8 cellular contexts compared by ENCODE assay signal in genomic region chr6:110878751-110879539, GRCh38. TPM values are rescaled to one million over a fixed set of nuclear protein-coding genes. Genes with fewer than 3 reads are reported as not detected.
DNase-seq lines count a peak whose midpoint lies in the region; ATAC-seq and TF ChIP-seq lines count a peak whose summit lies in the region.

No MANE protein-coding gene starts in this region.

- peak overlapping the region; percentile 19 to 32 for H3K4me3 ChIP-seq in CD4-positive, alpha-beta memory T cell (ENCODE audit: low read length in 2 of 2)
- H3K4me3 ChIP-seq in HCT116 (replicated peaks in 1 of 2; ENCODE audit: low read depth in 1 of 2, low read length in 2 of 2) (no peak overlapping the region), epithelial cell of proximal tubule (ENCODE audit: low read depth, low read length) (peak overlapping the region; percentile 91)

- H3K36me3 ChIP-seq in CD4-positive, alpha-beta memory T cell (ENCODE audit: insufficient read depth, low read length), result no peaks in the 10 kb centered on the region
- H3K36me3 ChIP-seq in HCT116 (ENCODE audit: control insufficient read depth in 1 of 2, insufficient read depth in 2 of 2, low read length in 2 of 2), result peaks cover 0 to 6% of the 10 kb centered on the region in 2 experiments; a peak in 1 of 4 replicates

- H3K9ac ChIP-seq in HCT116 (ENCODE audit: low read length), result no peak overlapping the region

- H3K27me3 ChIP-seq in CD4-positive, alpha-beta memory T cell (ENCODE audit: insufficient read depth, low read length), result no peaks in the 10 kb centered on the region
- H3K27me3 ChIP-seq in HCT116 (ENCODE audit: insufficient read depth, low read length), result no peaks in the 10 kb centered on the region

- H3K27me3 Mint-ChIP-seq in CD4-positive, alpha-beta memory T cell, result no peaks in the 10 kb centered on the region

- ATAC-seq in HCT116 (no peak), GM19463 (IDR thresholded peaks at IDR 0.05; ENCODE audit: unreplicated experiment) (no peak), GM18909 (IDR thresholded peaks at IDR 0.05; ENCODE audit: poor library complexity, unreplicated experiment) (no peak)

- DNase-seq in CD4-positive, alpha-beta memory T cell, result peak; percentile 33 to 52 (median 42)
- no peak for DNase-seq in HCT116 (ENCODE audit: low read depth, low spot score)
- DNase-seq in epithelial cell of proximal tubule (ENCODE audit: low read depth), result no peak
- peak in 34 of 56 donors; percentile 4 to 57 (median 17) for DNase-seq in nucleus accumbens (lab: John Stamatoyannopoulos, UW)
- DNase-seq in DMS53 treated with DMSO at 0.1 percent for 48 hours (lab: John Stamatoyannopoulos, UW; ENCODE audit: unreplicated experiment), result no peak

- H2AFZ ChIP-seq in HCT116 (ENCODE audit: low read depth, low read length, poor library complexity, severe bottlenecking), result no peak overlapping the region

- H3K9me3 ChIP-seq in CD4-positive, alpha-beta memory T cell (ENCODE audit: control insufficient read depth in 1 of 2, low read length in 2 of 2), result no peaks in the 10 kb centered on the region
- H3K9me3 ChIP-seq in HCT116 (ENCODE audit: control insufficient read depth in 1 of 2, insufficient read depth in 1 of 2, low read depth in 1 of 2, low read length in 2 of 2), result no peaks in the 10 kb centered on the region

- peaks cover 95% of the 10 kb centered on the region for H3K79me2 ChIP-seq in HCT116 (ENCODE audit: insufficient read depth, low read length)

- TF ChIP-seq POLR2A in HCT116 (IDR thresholded peaks at IDR 0.05; ENCODE audit: borderline replicate concordance, extremely low read depth, insufficient read depth, insufficient read length), result no peak

- peaks cover 0 to 5% (median 0%) of the 10 kb centered on the region in 8 donors for H3K9me3 Mint-ChIP-seq in CD4-positive, alpha-beta memory T cell

- POLR2A ChIA-PET in CD4-positive, alpha-beta memory T cell (lab: Charles Lee; ENCODE audit: partially characterized antibody), result interaction anchor here (0.8 to 8.7 kb wide), 9 partner anchors 9 to 197 kb away, joined by 3 to 535 read pairs (median 5); partner anchors contain the start of genes CDK19, GTF3C6 and RPF2
- POLR2A ChIA-PET in HCT116 (lab: Charles Lee), result interaction anchor here (0.7 kb wide), 1 partner anchor 350 kb away, joined by 3 read pairs; no protein-coding TSS in a partner anchor

- peak overlapping the region; percentile 25 for H3K27ac ChIP-seq in CD4-positive, alpha-beta memory T cell (ENCODE audit: low read depth, low read length)
- no peak overlapping the region for H3K27ac ChIP-seq in HCT116 (ENCODE audit: low read depth, low read length)
- peak overlapping the region; percentile 100 for H3K27ac ChIP-seq in VCaP

- H3K27ac Mint-ChIP-seq in CD4-positive, alpha-beta memory T cell, result peak overlapping the region; percentile 32 to 94 (median 82)

- peaks cover 72% of the 10 kb centered on the region for H3K4me1 ChIP-seq in CD4-positive, alpha-beta memory T cell (ENCODE audit: insufficient read depth, low read length)
- H3K4me1 ChIP-seq in HCT116 (ENCODE audit: control insufficient read depth in 1 of 2, insufficient read depth in 2 of 2, low read length in 2 of 2), result peaks cover 14 to 47% of the 10 kb centered on the region in 2 experiments

- TF ChIP-seq RAD21 in HCT116 (IDR thresholded peaks at IDR 0.05; ENCODE audit: low read depth), result peak; percentile 38; the same call in 1 of the 2 replicates

- H3K9me2 ChIP-seq in HCT116 (ENCODE audit: insufficient read depth), result no peaks in the 10 kb centered on the region

- RAD21 ChIA-PET in HCT116 (lab: Charles Lee; ENCODE audit: low non-redundant PET in 1 of 2, low total read pairs in 2 of 2, uncharacterized antibody in 2 of 2, unreplicated experiment in 2 of 2), result interaction anchor here in 1 of 2 experiments (0.6 kb wide), 1 partner anchor 17 kb away, joined by 3 read pairs; no protein-coding TSS in a partner anchor

- H3K36me3 Mint-ChIP-seq in CD4-positive, alpha-beta memory T cell, result peaks cover 0 to 15% of the 10 kb centered on the region in 2 donors

- peak; percentile 16 to 52 (median 41); a peak in 3 of 6 replicates for TF ChIP-seq CTCF in HCT116 (IDR thresholded peaks at IDR 0.05 in 2 of 3, conservative IDR thresholded peaks at IDR 0.05 in 1 of 3; ENCODE audit: borderline replicate concordance in 1 of 3, insufficient read depth in 1 of 3, low read depth in 2 of 3, low read length in 2 of 3)
- peak; percentile 72 for TF ChIP-seq CTCF in VCaP (conservative IDR thresholded peaks at IDR 0.05)
- TF ChIP-seq CTCF in epithelial cell of proximal tubule (conservative IDR thresholded peaks at IDR 0.05; ENCODE audit: low read depth, low read length), result peak; percentile 76

- CTCF ChIA-PET in CD4-positive, alpha-beta memory T cell (lab: Charles Lee; ENCODE audit: partially characterized antibody), result interaction anchor here (0.7 to 9.0 kb wide), 25 partner anchors 9 to 1114 kb away, joined by 3 to 102 read pairs (median 4); partner anchors contain the start of genes CDK19 and GTF3C6
- CTCF ChIA-PET in HCT116 (lab: Charles Lee), result interaction anchor here (1.1 to 1.9 kb wide), 2 partner anchors 9 to 197 kb away, joined by 3 to 8 read pairs; no protein-coding TSS in a partner anchor

- H3K4me1 Mint-ChIP-seq in CD4-positive, alpha-beta memory T cell, result peaks cover 57 to 91% (median 68%) of the 10 kb centered on the region in 4 donors

- BruUV-seq in HCT116 (replicated peaks; lab: Mats Ljungman, UMichigan), result no TSS peak

- peaks cover 76% of the 10 kb centered on the region for H4K20me1 ChIP-seq in HCT116 (ENCODE audit: insufficient read depth)

- H3K4me2 ChIP-seq in HCT116 (ENCODE audit: low read length), result peak overlapping the region; percentile 3; the same call in 1 of the 2 replicates

- peak overlapping the region; percentile 71 to 94 (median 89) for H3K4me3 Mint-ChIP-seq in CD4-positive, alpha-beta memory T cell

- intact Hi-C loops in CD4-positive, alpha-beta memory T cell (cut with micrococcal nuclease), result loop anchor here (1.0 to 10.0 kb wide), 5 partner anchors 70 to 606 kb away; partner anchors contain the start of gene REV3L
- intact Hi-C loops in HCT116 (cut with micrococcal nuclease), result loop anchor here (5.0 kb wide), 2 partner anchors 177 to 352 kb away; no protein-coding TSS in a partner anchor

TF ChIP-seq in HCT116, 20 proteins besides CTCF, POLR2A, EP300 and RAD21 (continues in another document):
- TF ChIP-seq REST (IDR thresholded peaks at IDR 0.05; ENCODE audit: low read depth), result no peak
- no peak for TF ChIP-seq ZNF274 (IDR thresholded peaks at IDR 0.05; ENCODE audit: low read depth, low read length)
- no peak for TF ChIP-seq SRF (IDR thresholded peaks at IDR 0.05; ENCODE audit: low read depth)
- no peak for TF ChIP-seq EGR1 (IDR thresholded peaks at IDR 0.05; ENCODE audit: low read depth)
- no peak for TF ChIP-seq ZBTB33 (IDR thresholded peaks at IDR 0.05; ENCODE audit: extremely low read depth, insufficient replicate concordance, low read length)
- TF ChIP-seq EZH2 (IDR thresholded peaks at IDR 0.05), result no peak
- TF ChIP-seq YY1 (IDR thresholded peaks at IDR 0.05; ENCODE audit: extremely low read depth, insufficient replicate concordance, low read depth, low read length), result no peak
- no peak for TF ChIP-seq CEBPB (IDR thresholded peaks at IDR 0.05; ENCODE audit: low read depth)
- TF ChIP-seq SIN3A (IDR thresholded peaks at IDR 0.05; ENCODE audit: low read depth), result no peak
- no peak for TF ChIP-seq ATF3 (IDR thresholded peaks at IDR 0.05)

RNA-seq across cellular contexts. Expression of gene AMD1, which starts 4.4 kb away (rescaled TPM):
- 10 to 100 TPM; 62.2 to 63.1 TPM for total RNA-seq in CD4-positive, alpha-beta memory T cell
- 10 to 100 TPM; 53.6 to 63.8 TPM for polyA plus RNA-seq in CD4-positive, alpha-beta memory T cell
- 71.4 TPM for total RNA-seq in HCT116 (2021; ENCODE audit: unreplicated experiment)
- polyA plus RNA-seq in HCT116 (2012), result 21.0 and 27.5 TPM in 2 replicates
- total RNA-seq in epithelial cell of proximal tubule, result 50.4 and 112 TPM in 2 replicates

Comparison
In these comparisons a context has a peak if more than half of its experiments do, and no peak if none do; other contexts are left out.
1. DNase-seq: peak in CD4-positive, alpha-beta memory T cell (5 of 5) and nucleus accumbens (34 of 56); none in HCT116 (single experiment), epithelial cell of proximal tubule (single experiment) and DMS53 treated with DMSO at 0.1 percent for 48 hours (single experiment).
2. H3K4me3 ChIP-seq: peak in CD4-positive, alpha-beta memory T cell (2 of 2) and epithelial cell of proximal tubule (single experiment); none in HCT116 (0 of 2).
3. Peak in every context shown above with its lines, with median percentiles within 50 percentile points of each other: CTCF ChIP-seq.